In genomic region chr11:17637901-17638300, GRCh38 we compare ENCODE assay signal across 7 cellular contexts.
"Had no signal": no experiment of that assay in that cellular context is flagged by ENCODE, and none has a peak within 500 bp of the region (broad histone marks: within the 10 kb centered on the region; RNA-seq: fewer than 3 reads in every experiment).

No MANE protein-coding gene starts in this region.

- H3K4me3 ChIP-seq: GM23248, K562 had no signal

- H3K27ac ChIP-seq: GM23248 had no signal

- ATAC-seq: K562 had no signal

- H2AFZ ChIP-seq: GM23248 had no signal

- H3K9ac ChIP-seq: GM23248 had no signal

- DNase-seq: GM23248, GOT3, H9, HCEC 1CT, IMR-90, KG1 had no signal
